1 cellular context compared by ENCODE assay signal in genomic region chr5:181160144-181160754, GRCh38.
TF ChIP-seq lines count a peak whose summit lies in the region.

No MANE protein-coding gene starts in this region.

TF ChIP-seq in K562, 482 proteins besides CTCF, POLR2A, EP300 and RAD21 (continued from another document and continues in another):
- TF ChIP-seq AFF1 (IDR thresholded peaks at IDR 0.05; ENCODE audit: low read depth in 1 of 2, partially characterized antibody in 2 of 2) (no peak), MTF1 (CRISPR knock-in tag; IDR thresholded peaks at IDR 0.05; ENCODE audit: borderline replicate concordance) (no peak), FOXP1 (CRISPR knock-in tag; IDR thresholded peaks at IDR 0.05) (no peak), CC2D1A (IDR thresholded peaks at IDR 0.05) (no peak), RBBP5 (IDR thresholded peaks at IDR 0.05; ENCODE audit: borderline replicate concordance, insufficient read depth, low read length, poor library complexity, severe bottlenecking) (peak; percentile 32), SIN3A (IDR thresholded peaks at IDR 0.05; ENCODE audit: borderline replicate concordance in 2 of 2, control insufficient read depth in 1 of 2, low read depth in 2 of 2, low read length in 2 of 2) (no peak), KLF6 (CRISPR knock-in tag; IDR thresholded peaks at IDR 0.05; ENCODE audit: borderline replicate concordance) (no peak), NFYB (IDR thresholded peaks at IDR 0.05; ENCODE audit: extremely low read depth, insufficient read length) (no peak), ZNF23 (CRISPR knock-in tag; IDR thresholded peaks at IDR 0.05) (no peak), ZNF77 (CRISPR knock-in tag; IDR thresholded peaks at IDR 0.05) (no peak), BRD4 (IDR thresholded peaks at IDR 0.05) (no peak), SMAD4 (CRISPR knock-in tag; conservative IDR thresholded peaks at IDR 0.05) (peak; percentile 34; the same call in 1 of the 2 replicates), ARHGAP35 (IDR thresholded peaks at IDR 0.05; ENCODE audit: partially characterized antibody) (no peak), PURB (CRISPR knock-in tag; IDR thresholded peaks at IDR 0.05; ENCODE audit: low read depth) (no peak), NELFE (IDR thresholded peaks at IDR 0.05; ENCODE audit: insufficient read depth, insufficient read length) (no peak), MTA1 (IDR thresholded peaks at IDR 0.05; ENCODE audit: borderline replicate concordance) (no peak), SIN3B (IDR thresholded peaks at IDR 0.05; ENCODE audit: low read depth) (no peak), ERF (CRISPR knock-in tag; IDR thresholded peaks at IDR 0.05) (no peak), FOXO4 (CRISPR knock-in tag; IDR thresholded peaks at IDR 0.05) (no peak), E2F1 (CRISPR knock-in tag; IDR thresholded peaks at IDR 0.05) (0 out of 2 replicates have a peak, but pooled peaks have one; percentile 54), GTF2F1 (IDR thresholded peaks at IDR 0.05; ENCODE audit: low read depth, low read length) (no peak), TFAM (CRISPR knock-in tag; conservative IDR thresholded peaks at IDR 0.05) (no peak), E2F4 (CRISPR knock-in tag; IDR thresholded peaks at IDR 0.05; ENCODE audit: low read depth) (0 out of 2 replicates have a peak, but pooled peaks have one; percentile 68), KDM4B (IDR thresholded peaks at IDR 0.05; ENCODE audit: borderline replicate concordance in 2 of 2, low read depth in 1 of 2) (no peak), ZNF175 (CRISPR knock-in tag; IDR thresholded peaks at IDR 0.05; ENCODE audit: low read depth) (no peak), KHSRP (IDR thresholded peaks at IDR 0.05) (no peak), ESRRB (CRISPR knock-in tag; IDR thresholded peaks at IDR 0.05; ENCODE audit: borderline replicate concordance) (no peak), RBM15 (IDR thresholded peaks at IDR 0.05; ENCODE audit: insufficient read depth, low read length) (no peak), CBX2 (IDR thresholded peaks at IDR 0.05; ENCODE audit: insufficient read depth, low read length, poor library complexity, severe bottlenecking) (no peak), NCOA1 (IDR thresholded peaks at IDR 0.05; ENCODE audit: low read depth) (0 out of 2 replicates have a peak, but pooled peaks have one; percentile 38), USF2 (CRISPR knock-in tag; IDR thresholded peaks at IDR 0.05) (no peak), HIVEP1 (CRISPR knock-in tag; IDR thresholded peaks at IDR 0.05) (no peak), CTCFL (IDR thresholded peaks at IDR 0.05; ENCODE audit: borderline replicate concordance, insufficient read depth, low read depth, low read length, poor library complexity, severe bottlenecking) (no peak), ZNF384 (IDR thresholded peaks at IDR 0.05; ENCODE audit: low read depth, low read length) (no peak), YBX1 (IDR thresholded peaks at IDR 0.05) (no peak), MBD1 (CRISPR knock-in tag; IDR thresholded peaks at IDR 0.05) (no peak)
- TF ChIP-seq, protein P1, sequence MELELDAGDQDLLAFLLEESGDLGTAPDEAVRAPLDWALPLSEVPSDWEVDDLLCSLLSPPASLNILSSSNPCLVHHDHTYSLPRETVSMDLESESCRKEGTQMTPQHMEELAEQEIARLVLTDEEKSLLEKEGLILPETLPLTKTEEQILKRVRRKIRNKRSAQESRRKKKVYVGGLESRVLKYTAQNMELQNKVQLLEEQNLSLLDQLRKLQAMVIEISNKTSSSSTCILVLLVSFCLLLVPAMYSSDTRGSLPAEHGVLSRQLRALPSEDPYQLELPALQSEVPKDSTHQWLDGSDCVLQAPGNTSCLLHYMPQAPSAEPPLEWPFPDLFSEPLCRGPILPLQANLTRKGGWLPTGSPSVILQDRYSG (tag; conservative IDR thresholded peaks at IDR 0.05; ENCODE audit: low read depth): no peak
- TF ChIP-seq, protein P2, sequence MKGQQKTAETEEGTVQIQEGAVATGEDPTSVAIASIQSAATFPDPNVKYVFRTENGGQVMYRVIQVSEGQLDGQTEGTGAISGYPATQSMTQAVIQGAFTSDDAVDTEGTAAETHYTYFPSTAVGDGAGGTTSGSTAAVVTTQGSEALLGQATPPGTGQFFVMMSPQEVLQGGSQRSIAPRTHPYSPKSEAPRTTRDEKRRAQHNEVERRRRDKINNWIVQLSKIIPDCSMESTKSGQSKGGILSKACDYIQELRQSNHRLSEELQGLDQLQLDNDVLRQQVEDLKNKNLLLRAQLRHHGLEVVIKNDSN (CRISPR knock-in tag; IDR thresholded peaks at IDR 0.05): 0 out of 2 replicates have a peak, but pooled peaks have one; percentile 13
- TF ChIP-seq, protein P3, sequence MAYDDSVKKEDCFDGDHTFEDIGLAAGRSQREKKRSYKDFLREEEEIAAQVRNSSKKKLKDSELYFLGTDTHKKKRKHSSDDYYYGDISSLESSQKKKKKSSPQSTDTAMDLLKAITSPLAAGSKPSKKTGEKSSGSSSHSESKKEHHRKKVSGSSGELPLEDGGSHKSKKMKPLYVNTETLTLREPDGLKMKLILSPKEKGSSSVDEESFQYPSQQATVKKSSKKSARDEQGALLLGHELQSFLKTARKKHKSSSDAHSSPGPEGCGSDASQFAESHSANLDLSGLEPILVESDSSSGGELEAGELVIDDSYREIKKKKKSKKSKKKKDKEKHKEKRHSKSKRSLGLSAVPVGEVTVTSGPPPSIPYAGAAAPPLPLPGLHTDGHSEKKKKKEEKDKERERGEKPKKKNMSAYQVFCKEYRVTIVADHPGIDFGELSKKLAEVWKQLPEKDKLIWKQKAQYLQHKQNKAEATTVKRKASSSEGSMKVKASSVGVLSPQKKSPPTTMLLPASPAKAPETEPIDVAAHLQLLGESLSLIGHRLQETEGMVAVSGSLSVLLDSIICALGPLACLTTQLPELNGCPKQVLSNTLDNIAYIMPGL (CRISPR knock-in tag; IDR thresholded peaks at IDR 0.05): no peak; the same call in 1 of the 2 replicates
